ENCODE assay signal across 2 cellular contexts in the genomic region with DNA sequence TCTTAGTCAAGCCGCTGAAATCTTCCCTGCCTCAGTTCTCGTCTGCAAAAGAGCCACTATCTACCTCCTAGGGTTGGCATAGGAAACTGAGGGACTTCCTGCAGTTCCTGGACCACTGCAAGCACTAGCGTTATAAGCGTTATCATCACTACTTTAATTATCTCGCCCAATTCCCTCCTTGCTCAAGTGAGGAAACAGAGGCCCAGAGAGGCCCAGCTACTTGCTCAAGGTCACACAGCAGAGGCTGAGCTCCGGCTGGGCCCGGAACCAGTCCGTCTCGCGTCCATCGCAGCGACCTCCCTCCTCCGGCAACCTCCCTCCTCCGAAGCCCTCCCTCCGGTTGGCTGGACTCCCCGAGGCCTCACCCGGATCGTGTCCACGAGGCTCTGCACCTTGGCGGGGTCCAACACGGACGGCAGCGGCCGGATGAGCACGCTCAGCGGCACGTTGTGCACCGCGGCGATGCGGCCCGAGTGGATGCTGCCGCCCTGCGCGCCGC.
TF ChIP-seq lines count a peak whose summit lies in the region.

No MANE protein-coding gene starts in this region.

TF ChIP-seq in SK-N-SH, 30 proteins besides CTCF, POLR2A, EP300 and RAD21 (continued from another document):
- TF ChIP-seq, protein P1, sequence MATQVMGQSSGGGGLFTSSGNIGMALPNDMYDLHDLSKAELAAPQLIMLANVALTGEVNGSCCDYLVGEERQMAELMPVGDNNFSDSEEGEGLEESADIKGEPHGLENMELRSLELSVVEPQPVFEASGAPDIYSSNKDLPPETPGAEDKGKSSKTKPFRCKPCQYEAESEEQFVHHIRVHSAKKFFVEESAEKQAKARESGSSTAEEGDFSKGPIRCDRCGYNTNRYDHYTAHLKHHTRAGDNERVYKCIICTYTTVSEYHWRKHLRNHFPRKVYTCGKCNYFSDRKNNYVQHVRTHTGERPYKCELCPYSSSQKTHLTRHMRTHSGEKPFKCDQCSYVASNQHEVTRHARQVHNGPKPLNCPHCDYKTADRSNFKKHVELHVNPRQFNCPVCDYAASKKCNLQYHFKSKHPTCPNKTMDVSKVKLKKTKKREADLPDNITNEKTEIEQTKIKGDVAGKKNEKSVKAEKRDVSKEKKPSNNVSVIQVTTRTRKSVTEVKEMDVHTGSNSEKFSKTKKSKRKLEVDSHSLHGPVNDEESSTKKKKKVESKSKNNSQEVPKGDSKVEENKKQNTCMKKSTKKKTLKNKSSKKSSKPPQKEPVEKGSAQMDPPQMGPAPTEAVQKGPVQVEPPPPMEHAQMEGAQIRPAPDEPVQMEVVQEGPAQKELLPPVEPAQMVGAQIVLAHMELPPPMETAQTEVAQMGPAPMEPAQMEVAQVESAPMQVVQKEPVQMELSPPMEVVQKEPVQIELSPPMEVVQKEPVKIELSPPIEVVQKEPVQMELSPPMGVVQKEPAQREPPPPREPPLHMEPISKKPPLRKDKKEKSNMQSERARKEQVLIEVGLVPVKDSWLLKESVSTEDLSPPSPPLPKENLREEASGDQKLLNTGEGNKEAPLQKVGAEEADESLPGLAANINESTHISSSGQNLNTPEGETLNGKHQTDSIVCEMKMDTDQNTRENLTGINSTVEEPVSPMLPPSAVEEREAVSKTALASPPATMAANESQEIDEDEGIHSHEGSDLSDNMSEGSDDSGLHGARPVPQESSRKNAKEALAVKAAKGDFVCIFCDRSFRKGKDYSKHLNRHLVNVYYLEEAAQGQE (IDR thresholded peaks at IDR 0.05; ENCODE audit: low read depth, low read length) = no peak

TF ChIP-seq in neural cell, 6 proteins besides CTCF, POLR2A, EP300 and RAD21 (continued from another document):
- TF ChIP-seq, protein P1 (IDR thresholded peaks at IDR 0.05; ENCODE audit: borderline replicate concordance) = no peak
- TF ChIP-seq POLR2AphosphoS5 (IDR thresholded peaks at IDR 0.05) (no peak), MXI1 (conservative IDR thresholded peaks at IDR 0.05; ENCODE audit: poor library complexity, severe bottlenecking) (no peak), SMC3 (conservative IDR thresholded peaks at IDR 0.05; ENCODE audit: poor library complexity) (no peak), EZH2 (IDR thresholded peaks at IDR 0.05; ENCODE audit: borderline replicate concordance, insufficient read depth, low read length, poor library complexity, severe bottlenecking) (no peak)
